13 cellular contexts compared by ENCODE assay signal in genomic region chr17:67223924-67224323, GRCh38. TPM values are rescaled to one million over a fixed set of nuclear protein-coding genes. Genes with fewer than 3 reads are reported as not detected.
DNase-seq lines count a peak whose midpoint lies in the region; ATAC-seq and TF ChIP-seq lines count a peak whose summit lies in the region.
"Had no signal": no experiment of that assay in that cellular context is flagged by ENCODE, and none has a peak within 500 bp of the region (broad histone marks: within the 10 kb centered on the region; RNA-seq: fewer than 3 reads in every experiment).

No MANE protein-coding gene starts in this region.

- ATAC-seq in natural killer cell treated with Interleukin-12 subunit alpha and Interleukin-12 subunit beta and Interleukin-15 and Interleukin-18, amount 100 ng/mL, for 72 hours, result peak; percentile 63 to 72
- ATAC-seq in GM18858 (IDR thresholded peaks at IDR 0.05; ENCODE audit: unreplicated experiment), result no peak
- no peak for ATAC-seq in GM18519 (IDR thresholded peaks at IDR 0.05; ENCODE audit: low FRiP score, unreplicated experiment)
- ATAC-seq: left lobe of liver had no signal

- no peak for TF ChIP-seq RAD21 in Ishikawa (IDR thresholded peaks at IDR 0.05; ENCODE audit: low read depth)

- no peak for TF ChIP-seq EP300 in Ishikawa (IDR thresholded peaks at IDR 0.05; ENCODE audit: borderline replicate concordance)

- no peak overlapping the region for H3K4me3 Mint-ChIP-seq in activated CD4-positive, alpha-beta T cell treated with anti-CD3 and anti-CD28 coated beads, Interleukin-2, amount 10 ng/mL, durations not matched to agents 7 days and 5 days
- H3K4me3 Mint-ChIP-seq in activated CD4-positive, alpha-beta memory T cell treated with anti-CD3 and anti-CD28 coated beads for 36 hours, result no peak overlapping the region
- H3K4me3 Mint-ChIP-seq in natural killer cell treated with Interleukin-12 subunit alpha and Interleukin-12 subunit beta and Interleukin-15 and Interleukin-18, amount 100 ng/mL, for 72 hours, result peak overlapping the region; percentile 48
- H3K4me3 Mint-ChIP-seq in osteocyte (ENCODE audit: unreplicated experiment), result no peak overlapping the region
- H3K4me3 Mint-ChIP-seq: neural crest cell had no signal

- H3K36me3 Mint-ChIP-seq in activated CD4-positive, alpha-beta T cell treated with anti-CD3 and anti-CD28 coated beads, Interleukin-2, amount 10 ng/mL, durations not matched to agents 7 days and 5 days (ENCODE audit: low read depth), result peaks cover 39% of the 10 kb centered on the region
- H3K36me3 Mint-ChIP-seq in activated CD4-positive, alpha-beta memory T cell treated with anti-CD3 and anti-CD28 coated beads for 36 hours, result peaks cover 17% of the 10 kb centered on the region
- peaks cover 11% of the 10 kb centered on the region for H3K36me3 Mint-ChIP-seq in natural killer cell treated with Interleukin-12 subunit alpha and Interleukin-12 subunit beta and Interleukin-15 and Interleukin-18, amount 100 ng/mL, for 72 hours
- peaks cover 20% of the 10 kb centered on the region for H3K36me3 Mint-ChIP-seq in osteocyte (ENCODE audit: unreplicated experiment)

- intact Hi-C loops in activated CD4-positive, alpha-beta memory T cell treated with anti-CD3 and anti-CD28 coated beads for 36 hours (cut with micrococcal nuclease), result no loop called here

- peaks cover 24% of the 10 kb centered on the region for H3K4me1 Mint-ChIP-seq in activated CD4-positive, alpha-beta T cell treated with anti-CD3 and anti-CD28 coated beads, Interleukin-2, amount 10 ng/mL, durations not matched to agents 7 days and 5 days
- peaks cover 46% of the 10 kb centered on the region for H3K4me1 Mint-ChIP-seq in activated CD4-positive, alpha-beta memory T cell treated with anti-CD3 and anti-CD28 coated beads for 36 hours (ENCODE audit: low read depth)
- H3K4me1 Mint-ChIP-seq in natural killer cell treated with Interleukin-12 subunit alpha and Interleukin-12 subunit beta and Interleukin-15 and Interleukin-18, amount 100 ng/mL, for 72 hours (ENCODE audit: low read depth in 2 of 2), result peaks cover 52 to 53% of the 10 kb centered on the region in 2 donors
- H3K4me1 Mint-ChIP-seq in osteocyte (ENCODE audit: unreplicated experiment), result peaks cover 20% of the 10 kb centered on the region

- no peaks in the 10 kb centered on the region for H3K27me3 Mint-ChIP-seq in activated CD4-positive, alpha-beta T cell treated with anti-CD3 and anti-CD28 coated beads, Interleukin-2, amount 10 ng/mL, durations not matched to agents 7 days and 5 days
- H3K27me3 Mint-ChIP-seq in activated CD4-positive, alpha-beta memory T cell treated with anti-CD3 and anti-CD28 coated beads for 36 hours, result no peaks in the 10 kb centered on the region
- H3K27me3 Mint-ChIP-seq in natural killer cell treated with Interleukin-12 subunit alpha and Interleukin-12 subunit beta and Interleukin-15 and Interleukin-18, amount 100 ng/mL, for 72 hours, result no peaks in the 10 kb centered on the region
- no peaks in the 10 kb centered on the region for H3K27me3 Mint-ChIP-seq in osteocyte (ENCODE audit: unreplicated experiment)

- no peak overlapping the region for H3K27ac Mint-ChIP-seq in activated CD4-positive, alpha-beta T cell treated with anti-CD3 and anti-CD28 coated beads, Interleukin-2, amount 10 ng/mL, durations not matched to agents 7 days and 5 days
- H3K27ac Mint-ChIP-seq in activated CD4-positive, alpha-beta memory T cell treated with anti-CD3 and anti-CD28 coated beads for 36 hours, result peak overlapping the region; percentile 61
- peak overlapping the region; percentile 71 to 88 for H3K27ac Mint-ChIP-seq in natural killer cell treated with Interleukin-12 subunit alpha and Interleukin-12 subunit beta and Interleukin-15 and Interleukin-18, amount 100 ng/mL, for 72 hours
- H3K27ac Mint-ChIP-seq in osteocyte (ENCODE audit: unreplicated experiment), result no peak overlapping the region

- TF ChIP-seq CTCF in osteocyte (IDR thresholded peaks at IDR 0.05), result no peak

- DNase-seq in activated CD4-positive, alpha-beta T cell treated with anti-CD3 and anti-CD28 coated beads, Interleukin-2, amount 10 ng/mL, durations not matched to agents 7 days and 5 days, result peak; percentile 14
- no peak for DNase-seq in activated CD4-positive, alpha-beta T cell treated with anti-CD3 and anti-CD28 coated beads, Interleukin-2, amount 50 U/mL, for 48 hours
- DNase-seq in activated CD4-positive, alpha-beta memory T cell treated with anti-CD3 and anti-CD28 coated beads for 36 hours, result peak; percentile 41
- DNase-seq in natural killer cell treated with Interleukin-12 subunit alpha and Interleukin-12 subunit beta and Interleukin-15 and Interleukin-18, amount 100 ng/mL, for 72 hours (ENCODE audit: low spot score), result no peak
- no peak for DNase-seq in osteocyte (ENCODE audit: extremely low spot score, unreplicated experiment)
- DNase-seq: NCI-H1092 treated with DMSO at 0.1 percent for 48 hours, NCI-H526, small intestine had no signal

- peaks cover 3% of the 10 kb centered on the region for H3K9me3 Mint-ChIP-seq in activated CD4-positive, alpha-beta T cell treated with anti-CD3 and anti-CD28 coated beads, Interleukin-2, amount 10 ng/mL, durations not matched to agents 7 days and 5 days
- H3K9me3 Mint-ChIP-seq in activated CD4-positive, alpha-beta memory T cell treated with anti-CD3 and anti-CD28 coated beads for 36 hours, result no peaks in the 10 kb centered on the region
- no peaks in the 10 kb centered on the region for H3K9me3 Mint-ChIP-seq in natural killer cell treated with Interleukin-12 subunit alpha and Interleukin-12 subunit beta and Interleukin-15 and Interleukin-18, amount 100 ng/mL, for 72 hours
- H3K9me3 Mint-ChIP-seq in osteocyte (ENCODE audit: unreplicated experiment), result no peaks in the 10 kb centered on the region
- H3K9me3 Mint-ChIP-seq: neural crest cell had no signal

- CTCF ChIA-PET in activated CD4-positive, alpha-beta T cell treated with anti-CD3 and anti-CD28 coated beads, Interleukin-2, amount 10 ng/mL, durations not matched to agents 7 days and 5 days (lab: Charles Lee), result interaction anchor here (0.5 to 1.8 kb wide), 4 partner anchors 9 to 156 kb away, joined by 3 to 5 read pairs (median 4); no protein-coding TSS in a partner anchor
- CTCF ChIA-PET in activated CD4-positive, alpha-beta memory T cell treated with anti-CD3 and anti-CD28 coated beads for 36 hours (lab: Charles Lee), result interaction anchor here (1.1 to 6.1 kb wide), 3 partner anchors 16 to 67 kb away, joined by 3 to 96 read pairs (median 8); no protein-coding TSS in a partner anchor

- POLR2A ChIA-PET in activated CD4-positive, alpha-beta T cell treated with anti-CD3 and anti-CD28 coated beads, Interleukin-2, amount 10 ng/mL, durations not matched to agents 7 days and 5 days (lab: Charles Lee), result no interaction called here
- POLR2A ChIA-PET in activated CD4-positive, alpha-beta memory T cell treated with anti-CD3 and anti-CD28 coated beads for 36 hours (lab: Charles Lee), result no interaction called here

TF ChIP-seq in Ishikawa, 13 proteins besides CTCF, POLR2A, EP300 and RAD21:
- no peak for TF ChIP-seq TEAD4 (IDR thresholded peaks at IDR 0.05)
- peak; percentile 80 for TF ChIP-seq USF1 (IDR thresholded peaks at IDR 0.05)

RNA-seq across cellular contexts. Expression of gene HELZ, which starts 21.1 kb away (rescaled TPM):
- 10 to 100 TPM; 76.8 to 77.3 TPM for total RNA-seq in activated CD4-positive, alpha-beta T cell treated with anti-CD3 and anti-CD28 coated beads, Interleukin-2, amount 10 ng/mL, durations not matched to agents 7 days and 5 days
- 10 to 100 TPM; 52.0 to 53.1 TPM for total RNA-seq in activated CD4-positive, alpha-beta memory T cell treated with anti-CD3 and anti-CD28 coated beads for 36 hours
- 100 to 1,000 TPM; 106 to 110 TPM for total RNA-seq in natural killer cell treated with Interleukin-12 subunit alpha and Interleukin-12 subunit beta and Interleukin-15 and Interleukin-18, amount 100 ng/mL, for 72 hours
- 63.5 and 70.5 TPM in 2 replicates for total RNA-seq in osteocyte

Comparison
In these comparisons a context has a peak if more than half of its experiments do, and no peak if none do; other contexts are left out.
1. DNase-seq: peak in activated CD4-positive, alpha-beta T cell treated with anti-CD3 and anti-CD28 coated beads, Interleukin-2, amount 10 ng/mL, durations not matched to agents 7 days and 5 days (single experiment) and activated CD4-positive, alpha-beta memory T cell treated with anti-CD3 and anti-CD28 coated beads for 36 hours (single experiment); none in activated CD4-positive, alpha-beta T cell treated with anti-CD3 and anti-CD28 coated beads, Interleukin-2, amount 50 U/mL, for 48 hours (0 of 2), natural killer cell treated with Interleukin-12 subunit alpha and Interleukin-12 subunit beta and Interleukin-15 and Interleukin-18, amount 100 ng/mL, for 72 hours (single experiment) and osteocyte (single experiment).
2. H3K27ac Mint-ChIP-seq: peak in activated CD4-positive, alpha-beta memory T cell treated with anti-CD3 and anti-CD28 coated beads for 36 hours (single experiment) and natural killer cell treated with Interleukin-12 subunit alpha and Interleukin-12 subunit beta and Interleukin-15 and Interleukin-18, amount 100 ng/mL, for 72 hours (2 of 2); none in activated CD4-positive, alpha-beta T cell treated with anti-CD3 and anti-CD28 coated beads, Interleukin-2, amount 10 ng/mL, durations not matched to agents 7 days and 5 days (single experiment) and osteocyte (single experiment).
3. ATAC-seq: peak in natural killer cell treated with Interleukin-12 subunit alpha and Interleukin-12 subunit beta and Interleukin-15 and Interleukin-18, amount 100 ng/mL, for 72 hours (2 of 2); none in GM18858 (single experiment) and GM18519 (single experiment).